ENCODE assay signal across 8 cellular contexts in genomic region chr14:98138666-98139065, GRCh38.
DNase-seq lines count a peak whose midpoint lies in the region; ATAC-seq and TF ChIP-seq lines count a peak whose summit lies in the region.

No MANE protein-coding gene starts in this region.

- no peaks in the 10 kb centered on the region for H3K36me3 ChIP-seq in CD4-positive, alpha-beta memory T cell (ENCODE audit: insufficient read depth, low read length)
- H3K36me3 ChIP-seq in Loucy (ENCODE audit: insufficient read depth, low read length), result no peaks in the 10 kb centered on the region
- no peaks in the 10 kb centered on the region for H3K36me3 ChIP-seq in esophagus muscularis mucosa
- no peaks in the 10 kb centered on the region for H3K36me3 ChIP-seq in spleen

- peak overlapping the region; percentile 59 for H3K27ac ChIP-seq in CD4-positive, alpha-beta memory T cell (ENCODE audit: low read depth, low read length)
- H3K27ac ChIP-seq in esophagus muscularis mucosa (replicated peaks in 1 of 4), result no peak overlapping the region
- peak overlapping the region in 4 of 8 donors; percentile 13 to 66 (median 48) for H3K27ac ChIP-seq in spleen

- peak overlapping the region; percentile 52 to 88 (median 74) for H3K4me3 Mint-ChIP-seq in CD4-positive, alpha-beta memory T cell
- H3K4me3 Mint-ChIP-seq in activated CD8-positive, alpha-beta T cell treated with anti-CD3 and anti-CD28 coated beads for 36 hours, result peak overlapping the region; percentile 69
- H3K4me3 Mint-ChIP-seq in stimulated activated naive B cell treated with anti-CD40 and anti-IgM and Interleukin-4, amounts not matched to agents 10 μg/mL and 1 μg/mL and 100 μg/mL, for 72 hours, result no peak overlapping the region

- H3K9me3 ChIP-seq in CD4-positive, alpha-beta memory T cell (ENCODE audit: control insufficient read depth in 1 of 2, low read length in 2 of 2), result no peaks in the 10 kb centered on the region
- H3K9me3 ChIP-seq in Loucy (ENCODE audit: insufficient read depth, low read depth, low read length) (no peaks in the 10 kb centered on the region), esophagus muscularis mucosa (no peaks in the 10 kb centered on the region), spleen (no peaks in the 10 kb centered on the region)

- peak overlapping the region; percentile 84 to 96 (median 92) for H3K27ac Mint-ChIP-seq in CD4-positive, alpha-beta memory T cell
- H3K27ac Mint-ChIP-seq in activated CD8-positive, alpha-beta T cell treated with anti-CD3 and anti-CD28 coated beads for 36 hours, result peak overlapping the region; percentile 87
- H3K27ac Mint-ChIP-seq in stimulated activated naive B cell treated with anti-CD40 and anti-IgM and Interleukin-4, amounts not matched to agents 10 μg/mL and 1 μg/mL and 100 μg/mL, for 72 hours, result no peak overlapping the region

- TF ChIP-seq CTCF in Loucy (conservative IDR thresholded peaks at IDR 0.05; ENCODE audit: low read length) (peak; percentile 95), esophagus muscularis mucosa (IDR thresholded peaks at IDR 0.05) (peak in 2 of 3 experiments; percentile 13 to 16), spleen (IDR thresholded peaks at IDR 0.05 in 8 of 11, conservative IDR thresholded peaks at IDR 0.05 in 3 of 11) (peak in 10 of 11 experiments; percentile 9 to 65 (median 41))
- TF ChIP-seq CTCF in activated CD8-positive, alpha-beta T cell treated with anti-CD3 and anti-CD28 coated beads for 36 hours (IDR thresholded peaks at IDR 0.05), result peak; percentile 93

- H3K36me3 Mint-ChIP-seq in CD4-positive, alpha-beta memory T cell, result no peaks in the 10 kb centered on the region
- H3K36me3 Mint-ChIP-seq in activated CD8-positive, alpha-beta T cell treated with anti-CD3 and anti-CD28 coated beads for 36 hours (ENCODE audit: low read depth), result no peaks in the 10 kb centered on the region
- no peaks in the 10 kb centered on the region for H3K36me3 Mint-ChIP-seq in stimulated activated naive B cell treated with anti-CD40 and anti-IgM and Interleukin-4, amounts not matched to agents 10 μg/mL and 1 μg/mL and 100 μg/mL, for 72 hours

- peak overlapping the region; percentile 31; the same call in 1 of the 2 replicates for H2AFZ ChIP-seq in Loucy (ENCODE audit: low read length)

- peaks cover 0 to 2% (median 0%) of the 10 kb centered on the region in 8 donors for H3K9me3 Mint-ChIP-seq in CD4-positive, alpha-beta memory T cell
- no peaks in the 10 kb centered on the region for H3K9me3 Mint-ChIP-seq in activated CD8-positive, alpha-beta T cell treated with anti-CD3 and anti-CD28 coated beads for 36 hours
- H3K9me3 Mint-ChIP-seq in stimulated activated naive B cell treated with anti-CD40 and anti-IgM and Interleukin-4, amounts not matched to agents 10 μg/mL and 1 μg/mL and 100 μg/mL, for 72 hours, result peaks cover 0 to 1% of the 10 kb centered on the region in 2 donors

- H3K4me1 ChIP-seq in CD4-positive, alpha-beta memory T cell (ENCODE audit: insufficient read depth, low read length), result peaks cover 88% of the 10 kb centered on the region
- H3K4me1 ChIP-seq in Loucy (ENCODE audit: insufficient read depth, low read length, poor library complexity, severe bottlenecking), result peaks cover 66% of the 10 kb centered on the region
- H3K4me1 ChIP-seq in esophagus muscularis mucosa, result no peaks in the 10 kb centered on the region
- H3K4me1 ChIP-seq in spleen, result peaks cover 0 to 34% (median 0%) of the 10 kb centered on the region in 6 donors

- WGBS in esophagus muscularis mucosa, result 7% methylated on average over 6 of the region's 6 CpGs
- 4 to 23% (median 6%) methylated on average over 6 of the region's 6 CpGs for WGBS in spleen, 5 donors

- POLR2A ChIA-PET in CD4-positive, alpha-beta memory T cell (lab: Charles Lee; ENCODE audit: partially characterized antibody), result interaction anchor here (0.7 to 11.1 kb wide), 20 partner anchors 31 to 1129 kb away, joined by 3 to 265 read pairs (median 12); partner anchors contain the start of gene BCL11B
- POLR2A ChIA-PET in activated CD8-positive, alpha-beta T cell treated with anti-CD3 and anti-CD28 coated beads for 36 hours (lab: Charles Lee), result interaction anchor here (0.6 to 3.1 kb wide), 9 partner anchors 25 to 1129 kb away, joined by 3 to 16 read pairs (median 4); no protein-coding TSS in a partner anchor

- CTCF ChIA-PET in CD4-positive, alpha-beta memory T cell (lab: Charles Lee; ENCODE audit: partially characterized antibody), result interaction anchor here (0.7 to 8.6 kb wide), 41 partner anchors 9 to 1139 kb away, joined by 3 to 100 read pairs (median 6); partner anchors contain the start of gene BCL11B
- CTCF ChIA-PET in activated CD8-positive, alpha-beta T cell treated with anti-CD3 and anti-CD28 coated beads for 36 hours (lab: Charles Lee), result interaction anchor here (0.7 to 10.4 kb wide), 35 partner anchors 9 to 1136 kb away, joined by 3 to 103 read pairs (median 4); no protein-coding TSS in a partner anchor

- TF ChIP-seq POLR2A in esophagus muscularis mucosa (IDR thresholded peaks at IDR 0.05; ENCODE audit: low read depth) (no peak), spleen (IDR thresholded peaks at IDR 0.05) (no peak)

- no peak overlapping the region for H3K9ac ChIP-seq in Loucy (ENCODE audit: low read depth, low read length, poor library complexity, severe bottlenecking)

- peaks cover 59 to 90% (median 77%) of the 10 kb centered on the region in 4 donors for H3K4me1 Mint-ChIP-seq in CD4-positive, alpha-beta memory T cell
- H3K4me1 Mint-ChIP-seq in activated CD8-positive, alpha-beta T cell treated with anti-CD3 and anti-CD28 coated beads for 36 hours (ENCODE audit: low read depth), result peaks cover 82% of the 10 kb centered on the region
- H3K4me1 Mint-ChIP-seq in stimulated activated naive B cell treated with anti-CD40 and anti-IgM and Interleukin-4, amounts not matched to agents 10 μg/mL and 1 μg/mL and 100 μg/mL, for 72 hours, result peaks cover 0 to 2% of the 10 kb centered on the region in 2 donors

- peak; percentile 69 to 81 (median 76) for DNase-seq in CD4-positive, alpha-beta memory T cell
- peak; percentile 74 for DNase-seq in activated CD8-positive, alpha-beta T cell treated with anti-CD3 and anti-CD28 coated beads for 36 hours
- DNase-seq in esophagus muscularis mucosa (ENCODE audit: extremely low spot score) (peak; percentile 24), spleen (no peak), G401 (ENCODE audit: low spot score) (no peak)
- no peak for DNase-seq in stimulated activated naive B cell treated with anti-CD40 and anti-IgM and Interleukin-4, amounts not matched to agents 10 μg/mL and 1 μg/mL and 100 μg/mL, for 72 hours

- H3K27me3 ChIP-seq in CD4-positive, alpha-beta memory T cell (ENCODE audit: insufficient read depth, low read length), result no peaks in the 10 kb centered on the region
- no peaks in the 10 kb centered on the region for H3K27me3 ChIP-seq in Loucy (ENCODE audit: insufficient read depth, low read length, poor library complexity, severe bottlenecking)
- peaks cover 0 to 38% (median 0%) of the 10 kb centered on the region in 4 donors for H3K27me3 ChIP-seq in esophagus muscularis mucosa
- H3K27me3 ChIP-seq in spleen (replicated peaks in 1 of 7), result peaks cover 0 to 34% (median 6%) of the 10 kb centered on the region in 7 donors

- H3K4me2 ChIP-seq in Loucy (ENCODE audit: low read depth, low read length, poor library complexity, severe bottlenecking), result peak overlapping the region; percentile 34

- intact Hi-C loops in CD4-positive, alpha-beta memory T cell (cut with micrococcal nuclease), result loop anchor here (1.0 to 10.0 kb wide), 11 partner anchors 88 to 1134 kb away; partner anchors contain the start of gene BCL11B
- intact Hi-C loops in activated CD8-positive, alpha-beta T cell treated with anti-CD3 and anti-CD28 coated beads for 36 hours (cut with micrococcal nuclease), result loop anchor here (5.0 kb wide), 1 partner anchor 161 kb away; no protein-coding TSS in a partner anchor
- intact Hi-C loops in esophagus muscularis mucosa (cut with DNase I), result no loop called here
- intact Hi-C loops in spleen (cut with DNase I; ENCODE audit: low total_unique reads), result no loop called here

- H3K27me3 Mint-ChIP-seq in CD4-positive, alpha-beta memory T cell, result no peaks in the 10 kb centered on the region
- no peaks in the 10 kb centered on the region for H3K27me3 Mint-ChIP-seq in activated CD8-positive, alpha-beta T cell treated with anti-CD3 and anti-CD28 coated beads for 36 hours
- H3K27me3 Mint-ChIP-seq in stimulated activated naive B cell treated with anti-CD40 and anti-IgM and Interleukin-4, amounts not matched to agents 10 μg/mL and 1 μg/mL and 100 μg/mL, for 72 hours, result peaks cover 24 to 33% of the 10 kb centered on the region in 2 donors

- in situ Hi-C loops in G401 (cut with HindIII; ENCODE audit: low sequenced_read_pairs), result no loop called here

- peak; percentile 46 for ATAC-seq in activated CD8-positive, alpha-beta T cell treated with anti-CD3 and anti-CD28 coated beads for 36 hours
- ATAC-seq in GM21360 (IDR thresholded peaks at IDR 0.05; ENCODE audit: unreplicated experiment), result no peak
- no peak for ATAC-seq in stimulated activated naive B cell treated with anti-CD40 and anti-IgM and Interleukin-4, amounts not matched to agents 10 μg/mL and 1 μg/mL and 100 μg/mL, for 72 hours (replicated peaks)

- no peaks in the 10 kb centered on the region for H3F3A ChIP-seq in Loucy (ENCODE audit: low read depth)

- H3K79me2 ChIP-seq in Loucy (ENCODE audit: insufficient read depth, low read length), result no peaks in the 10 kb centered on the region

- H4K20me1 ChIP-seq in Loucy (ENCODE audit: insufficient read depth, low read length, poor library complexity, severe bottlenecking), result no peaks in the 10 kb centered on the region

- H3K9me2 ChIP-seq in Loucy (replicated peaks; ENCODE audit: low read depth, low read length), result no peaks in the 10 kb centered on the region

- H3K4me3 ChIP-seq in CD4-positive, alpha-beta memory T cell (ENCODE audit: low read length in 2 of 2), result peak overlapping the region in 1 of 2 donors; percentile 1
- H3K4me3 ChIP-seq in Loucy (ENCODE audit: low read length, poor library complexity, severe bottlenecking), result no peak overlapping the region
- H3K4me3 ChIP-seq in esophagus muscularis mucosa, result no peak overlapping the region
- no peak overlapping the region for H3K4me3 ChIP-seq in spleen

- no peak for TF ChIP-seq EP300 in esophagus muscularis mucosa (IDR thresholded peaks at IDR 0.05)

Comparison
In these comparisons a context has a peak if more than half of its experiments do, and no peak if none do; other contexts are left out.
1. DNase-seq: peak in CD4-positive, alpha-beta memory T cell (5 of 5), activated CD8-positive, alpha-beta T cell treated with anti-CD3 and anti-CD28 coated beads for 36 hours (single experiment) and esophagus muscularis mucosa (single experiment); none in spleen (single experiment), G401 (single experiment) and stimulated activated naive B cell treated with anti-CD40 and anti-IgM and Interleukin-4, amounts not matched to agents 10 μg/mL and 1 μg/mL and 100 μg/mL, for 72 hours (single experiment).
2. H3K4me3 Mint-ChIP-seq: peak in CD4-positive, alpha-beta memory T cell (8 of 8) and activated CD8-positive, alpha-beta T cell treated with anti-CD3 and anti-CD28 coated beads for 36 hours (single experiment); none in stimulated activated naive B cell treated with anti-CD40 and anti-IgM and Interleukin-4, amounts not matched to agents 10 μg/mL and 1 μg/mL and 100 μg/mL, for 72 hours (0 of 2).
3. CTCF ChIP-seq: peak in every context shown above with its lines; median percentile 95 in Loucy; 93 in activated CD8-positive, alpha-beta T cell treated with anti-CD3 and anti-CD28 coated beads for 36 hours; 41 in spleen; 14 in esophagus muscularis mucosa.
4. intact Hi-C loops: an anchor here in CD4-positive, alpha-beta memory T cell (1.0 to 10.0 kb wide) and activated CD8-positive, alpha-beta T cell treated with anti-CD3 and anti-CD28 coated beads for 36 hours (5.0 kb wide); none called in esophagus muscularis mucosa and spleen.